In the genomic region with DNA sequence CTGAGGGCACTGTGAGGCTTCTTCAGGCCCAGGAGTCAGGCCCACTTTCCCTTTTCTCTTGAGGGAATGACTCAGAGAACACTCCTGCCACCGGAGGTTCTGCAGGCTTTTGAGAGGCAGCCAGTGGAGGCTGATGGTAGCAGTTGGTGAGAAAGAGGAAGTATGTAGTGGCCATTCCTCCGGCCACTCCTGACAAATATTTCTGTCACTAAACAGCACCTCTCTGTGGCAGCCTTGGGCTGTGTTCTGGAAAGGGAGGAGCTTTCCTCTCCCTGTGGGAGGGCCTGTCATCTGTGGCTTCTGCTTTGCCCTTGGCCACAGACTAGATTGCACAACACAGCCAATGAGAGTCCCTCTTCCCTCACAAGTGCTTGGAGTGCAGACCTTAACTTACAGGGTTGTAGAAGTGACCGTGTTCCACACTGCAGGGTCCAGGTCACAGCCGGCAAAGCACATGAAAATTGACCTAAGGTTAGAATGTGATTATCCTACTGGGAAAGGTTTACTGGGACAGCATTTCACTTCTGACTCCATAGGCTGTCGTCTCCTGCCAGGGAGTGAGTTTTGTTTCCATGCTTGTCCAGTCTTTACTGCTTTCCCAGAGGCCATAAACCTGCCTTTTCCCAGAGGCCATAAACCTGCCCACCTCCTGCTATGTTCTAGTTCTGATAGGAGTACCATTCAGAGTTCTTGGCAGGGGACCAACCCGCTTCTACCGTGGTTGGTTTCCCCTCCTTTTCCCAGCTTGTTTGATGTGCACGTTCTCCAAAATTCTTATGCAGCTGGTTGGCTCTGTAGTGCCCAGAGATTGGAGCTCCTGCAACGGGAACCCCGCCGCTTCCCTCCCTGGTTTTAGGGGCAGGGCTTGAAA, we compare ENCODE assay signal across 8 cellular contexts. TPM values are rescaled to one million over a fixed set of nuclear protein-coding genes. Genes with fewer than 3 reads are reported as not detected.
DNase-seq lines count a peak whose midpoint lies in the region; ATAC-seq and TF ChIP-seq lines count a peak whose summit lies in the region.

No MANE protein-coding gene starts in this region.

- H3K27me3 ChIP-seq in aorta (ENCODE audit: control insufficient read depth in 1 of 2, insufficient read depth in 2 of 2, low read length in 1 of 2): no peaks in the 10 kb centered on the region

- no peaks in the 10 kb centered on the region for H3K27me3 Mint-ChIP-seq in activated T-cell treated with anti-CD3 and anti-CD28 coated beads, Interleukin-2, amount 50 U/mL, for 72 hours (ENCODE audit: low read depth)
- H3K27me3 Mint-ChIP-seq in nephron (ENCODE audit: low read depth): no peaks in the 10 kb centered on the region

- peak overlapping the region; percentile 15 to 17 for H3K4me3 Mint-ChIP-seq in activated T-cell treated with anti-CD3 and anti-CD28 coated beads, Interleukin-2, amount 50 U/mL, for 72 hours
- H3K4me3 Mint-ChIP-seq in nephron: peak overlapping the region in 1 of 3 experiments; percentile 38

- H3K9me3 Mint-ChIP-seq in activated T-cell treated with anti-CD3 and anti-CD28 coated beads, Interleukin-2, amount 50 U/mL, for 72 hours: no peaks in the 10 kb centered on the region
- no peaks in the 10 kb centered on the region for H3K9me3 Mint-ChIP-seq in nephron

- H3K4me3 ChIP-seq in fibroblast of the aortic adventitia (ENCODE audit: low read depth, low read length) (no peak overlapping the region), aorta (ENCODE audit: low read length in 2 of 2) (no peak overlapping the region)

- peaks cover 73% of the 10 kb centered on the region for H3K4me1 Mint-ChIP-seq in activated T-cell treated with anti-CD3 and anti-CD28 coated beads, Interleukin-2, amount 50 U/mL, for 72 hours (ENCODE audit: low read depth)
- H3K4me1 Mint-ChIP-seq in nephron: peaks cover 57% of the 10 kb centered on the region

- intact Hi-C loops in aorta (cut with DNase I): loop anchor here in 1 of 2 donors (5.0 kb wide), 2 partner anchors 35 to 45 kb away; a partner anchor contains a TSS

- no peaks in the 10 kb centered on the region for H3K9me3 ChIP-seq in aorta (ENCODE audit: control insufficient read depth, low read length)

- ATAC-seq in GM18909 (IDR thresholded peaks at IDR 0.05; ENCODE audit: poor library complexity, unreplicated experiment): peak; percentile 91
- ATAC-seq in HG03095 (IDR thresholded peaks at IDR 0.05; ENCODE audit: unreplicated experiment): peak; percentile 87
- peak; percentile 85 to 89 for ATAC-seq in activated T-cell treated with anti-CD3 and anti-CD28 coated beads, Interleukin-2, amount 50 U/mL, for 72 hours (replicated peaks in 1 of 2)
- peak; percentile 93 for ATAC-seq in aorta (ENCODE audit: low FRiP score)

- 2 to 4% methylated on average over 11 of the region's 11 CpGs for WGBS in aorta, 2 donors

- peaks cover 0 to 9% of the 10 kb centered on the region in 2 donors for H3K36me3 Mint-ChIP-seq in activated T-cell treated with anti-CD3 and anti-CD28 coated beads, Interleukin-2, amount 50 U/mL, for 72 hours (ENCODE audit: insufficient read depth in 2 of 2)
- H3K36me3 Mint-ChIP-seq in nephron (ENCODE audit: low read depth): peaks cover 10% of the 10 kb centered on the region

- TF ChIP-seq CTCF in fibroblast of the aortic adventitia (IDR thresholded peaks at IDR 0.05; ENCODE audit: insufficient read depth, low read length): peak; percentile 29
- TF ChIP-seq CTCF in nephron (IDR thresholded peaks at IDR 0.05; ENCODE audit: unreplicated experiment in 3 of 3): peak; percentile 12 to 50 (median 33)

- H3K4me1 ChIP-seq in aorta (ENCODE audit: control insufficient read depth in 1 of 2, insufficient read depth in 2 of 2, low read length in 2 of 2): peaks cover 0 to 4% of the 10 kb centered on the region in 2 donors

- no peak overlapping the region for H3K27ac Mint-ChIP-seq in activated T-cell treated with anti-CD3 and anti-CD28 coated beads, Interleukin-2, amount 50 U/mL, for 72 hours
- peak overlapping the region; percentile 52 to 90 (median 78) for H3K27ac Mint-ChIP-seq in nephron

- H3K36me3 ChIP-seq in aorta (ENCODE audit: control insufficient read depth in 1 of 2, insufficient read depth in 2 of 2, low read length in 1 of 2): peaks cover 0 to 4% of the 10 kb centered on the region in 2 donors

- peak overlapping the region in 1 of 2 donors; percentile 82 for H3K27ac ChIP-seq in aorta (ENCODE audit: low read depth in 1 of 2, low read length in 2 of 2)

- peak; percentile 83 for DNase-seq in COLO829 (ENCODE audit: low spot score)
- DNase-seq in NCI-H226: peak; percentile 91
- peak; percentile 52 to 55 for DNase-seq in activated T-cell treated with anti-CD3 and anti-CD28 coated beads, Interleukin-2, amount 50 U/mL, for 72 hours
- peak; percentile 86 for DNase-seq in fibroblast of the aortic adventitia (ENCODE audit: low read depth)
- DNase-seq in aorta: peak; percentile 81 to 91

RNA-seq across cellular contexts. Expression of a gene that starts 33.3 kb away (rescaled TPM):
- 10 to 100 TPM; 29.0 to 30.0 TPM for total RNA-seq in activated T-cell treated with anti-CD3 and anti-CD28 coated beads, Interleukin-2, amount 50 U/mL, for 72 hours
- 11.4 and 12.7 TPM in 2 replicates for total RNA-seq in fibroblast of the aortic adventitia (ENCODE audit: low replicate concordance)
- 10 to 100 TPM; 29.6 to 32.5 TPM for total RNA-seq in aorta
- polyA plus RNA-seq in aorta: 1 to 10 TPM; 8.1 to 8.2 TPM

RNA-seq across cellular contexts. Expression of a gene that starts 44.8 kb away (rescaled TPM):
- under 1 TPM; 0.39 to 0.96 TPM for total RNA-seq in activated T-cell treated with anti-CD3 and anti-CD28 coated beads, Interleukin-2, amount 50 U/mL, for 72 hours
- total RNA-seq in fibroblast of the aortic adventitia (ENCODE audit: low replicate concordance) (2.9 and 3.3 TPM in 2 replicates), aorta (1 to 10 TPM in 1 of 2 donors, under 1 TPM in 1; 0.78 to 4.8 TPM)
- polyA plus RNA-seq in aorta: 1 to 10 TPM in 1 of 2 donors, under 1 TPM in 1; 0.63 to 1.9 TPM

RNA-seq across cellular contexts. Expression of a gene that starts 58.9 kb away (rescaled TPM):
- total RNA-seq in activated T-cell treated with anti-CD3 and anti-CD28 coated beads, Interleukin-2, amount 50 U/mL, for 72 hours: 10 to 100 TPM; 21.9 to 26.7 TPM
- total RNA-seq in fibroblast of the aortic adventitia (ENCODE audit: low replicate concordance): 6.7 and 10.1 TPM in 2 replicates
- 10 to 100 TPM; 18.3 to 20.6 TPM for total RNA-seq in aorta
- polyA plus RNA-seq in aorta: 10 to 100 TPM in 1 of 2 donors, 1 to 10 TPM in 1; 7.1 to 12.6 TPM
